Comparison of ENCODE assay signal across 9 cellular contexts in the genomic region with DNA sequence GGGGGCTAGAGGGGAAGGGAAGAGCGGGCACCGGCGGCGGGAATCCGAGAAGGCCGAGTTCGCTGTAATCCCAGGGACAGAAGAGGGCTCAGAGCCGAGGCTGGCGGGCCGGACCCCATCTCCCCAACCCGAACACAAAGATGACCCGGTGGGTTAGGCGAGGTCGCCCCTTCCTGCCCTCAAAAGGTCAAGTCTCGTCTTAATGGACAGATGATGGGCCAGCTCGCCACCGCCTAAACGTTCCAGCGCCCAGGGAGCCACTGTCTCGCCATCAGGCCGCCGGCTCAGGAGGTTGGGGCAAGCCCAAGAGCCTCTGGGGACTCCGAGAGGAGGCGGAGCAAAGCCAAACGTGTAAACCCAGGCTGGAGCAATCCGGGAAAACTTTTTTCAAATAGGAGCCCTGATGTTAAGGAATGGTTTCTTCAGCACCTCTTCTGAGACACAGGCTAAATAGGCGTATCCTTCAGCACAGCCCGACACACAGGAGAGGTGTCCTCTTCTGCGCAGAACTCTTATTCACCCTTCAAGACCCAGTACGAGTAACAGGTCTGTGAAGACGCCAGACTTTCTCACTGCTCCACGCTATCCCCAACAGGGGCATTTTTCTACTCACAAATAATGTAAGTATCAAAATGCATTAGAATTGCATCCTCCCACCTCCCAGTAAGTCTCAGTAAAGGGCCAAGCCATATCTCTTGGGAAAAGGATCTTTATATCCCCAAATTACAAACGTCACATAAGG. TPM values are rescaled to one million over a fixed set of nuclear protein-coding genes. Genes with fewer than 3 reads are reported as not detected.
DNase-seq lines count a peak whose midpoint lies in the region; ATAC-seq, FAIRE-seq and TF ChIP-seq lines count a peak whose summit lies in the region.
"Had no signal": no experiment of that assay in that cellular context is flagged by ENCODE, and none has a peak within 500 bp of the region (broad histone marks: within the 10 kb centered on the region; RNA-seq: fewer than 3 reads in every experiment).

No MANE protein-coding gene starts in this region.

- H3F3A ChIP-seq in PC-3 (ENCODE audit: low read length, unreplicated experiment) = no peaks in the 10 kb centered on the region

- no peak overlapping the region for H3K27ac Mint-ChIP-seq in central memory CD8-positive, alpha-beta T cell (ENCODE audit: low read depth)
- H3K27ac Mint-ChIP-seq: activated naive CD4-positive, alpha-beta T cell treated with anti-CD3 and anti-CD28 coated beads, Interleukin-2, amount 50 U/mL, for 72 hours had no signal

- POLR2A ChIA-PET in A549 (lab: Yijun Ruan, JAX) = no interaction called here
- POLR2A ChIA-PET in HEK293T (lab: Yijun Ruan, JAX) = interaction anchor here (1.0 to 2.1 kb wide), 6 partner anchors 8 to 50 kb away, joined by 4 to 7 read pairs (median 4); partner anchors contain the start of gene OBI1
- POLR2A ChIA-PET in PC-3 (lab: Charles Lee; ENCODE audit: unreplicated experiment) = no interaction called here

- H3K4me1 ChIP-seq in A549 (no peaks in the 10 kb centered on the region), mesodermal cell (ENCODE audit: control insufficient read depth, insufficient read depth, low read length, poor library complexity, severe bottlenecking) (peaks cover 4% of the 10 kb centered on the region), PC-3 (ENCODE audit: insufficient read depth, low read length) (no peaks in the 10 kb centered on the region)

- H3K9ac ChIP-seq in PC-3 (ENCODE audit: low read length) = no peak overlapping the region

- 30% methylated on average over 21 of the region's 33 CpGs for WGBS in A549 (ENCODE audit: missing lambda C conversion rate)
- WGBS in mesodermal cell (ENCODE audit: insufficient coverage in 2 of 2), 2 experiments = 1 to 2% methylated on average over 26 to 29 of the region's 33 CpGs

- ATAC-seq in A549 (peak; percentile 75 to 84), GM18511 (IDR thresholded peaks at IDR 0.05; ENCODE audit: unreplicated experiment) (no peak), PC-3 (no peak)
- ATAC-seq in central memory CD8-positive, alpha-beta T cell (replicated peaks; ENCODE audit: extremely low read depth, poor library complexity, severe bottlenecking) = no peak

- no peaks in the 10 kb centered on the region for H3K9me2 ChIP-seq in PC-3 (replicated peaks; ENCODE audit: low read length)

- H3K27ac ChIP-seq in A549 (peak overlapping the region; percentile 40 to 79; a peak in 5 of 6 replicates), mesodermal cell (ENCODE audit: low read depth, low read length, severe bottlenecking) (no peak overlapping the region), PC-3 (ENCODE audit: low read length) (no peak overlapping the region)

- no peak for TF ChIP-seq POLR2A in A549 (IDR thresholded peaks at IDR 0.05; ENCODE audit: low read length)

- peaks cover 5% of the 10 kb centered on the region for H3K36me3 Mint-ChIP-seq in central memory CD8-positive, alpha-beta T cell (ENCODE audit: insufficient read depth)

- BruUV-seq in PC-3 (replicated peaks; lab: Mats Ljungman, UMichigan) = no TSS peak

- no peaks in the 10 kb centered on the region for H3K79me2 ChIP-seq in PC-3 (ENCODE audit: low read length)

- H3K4me1 Mint-ChIP-seq in central memory CD8-positive, alpha-beta T cell = peaks cover 16% of the 10 kb centered on the region

- peak overlapping the region; percentile 98 for H3K4me2 ChIP-seq in A549
- no peak overlapping the region for H3K4me2 ChIP-seq in PC-3 (ENCODE audit: low read length)

- no peak overlapping the region for H2AFZ ChIP-seq in PC-3 (ENCODE audit: low read length)

- CTCF ChIA-PET in A549 (lab: Yijun Ruan, JAX) (no interaction called here), HEK293T (lab: Yijun Ruan, JAX) (interaction anchor here (0.6 kb wide), 1 partner anchor 363 kb away, joined by 3 read pairs; no protein-coding TSS in a partner anchor), PC-3 (lab: Charles Lee) (no interaction called here)

- no peaks in the 10 kb centered on the region for H4K20me1 ChIP-seq in PC-3 (ENCODE audit: low read length)

- H3K36me3 ChIP-seq in mesodermal cell (ENCODE audit: control insufficient read depth, insufficient read depth, low read length) = peaks cover 10% of the 10 kb centered on the region
- no peaks in the 10 kb centered on the region for H3K36me3 ChIP-seq in PC-3 (ENCODE audit: low read depth, low read length)

- H3K27me3 ChIP-seq in PC-3 (ENCODE audit: low read length) = no peaks in the 10 kb centered on the region

- H3K4me3 Mint-ChIP-seq in central memory CD8-positive, alpha-beta T cell = peak overlapping the region; percentile 71

- FAIRE-seq in A549 (lab: Jason Lieb, UNC) = no peak

- TF ChIP-seq RAD21 in A549 (conservative IDR thresholded peaks at IDR 0.05 in 1 of 2, IDR thresholded peaks at IDR 0.05 in 1 of 2) = no peak

- intact Hi-C loops in PC-3 (cut with micrococcal nuclease) = no loop called here

- TF ChIP-seq CTCF in A549 (IDR thresholded peaks at IDR 0.05) (no peak), PC-3 (conservative IDR thresholded peaks at IDR 0.05; ENCODE audit: low read depth, low read length) (no peak)

- H3K4me3 ChIP-seq in A549 (peak overlapping the region; percentile 62), mesodermal cell (ENCODE audit: extremely low read depth, insufficient read depth, low read length, poor library complexity, severe bottlenecking) (peak overlapping the region; percentile 35), PC-3 (ENCODE audit: low read length) (no peak overlapping the region)

- H3K9me3 Mint-ChIP-seq in central memory CD8-positive, alpha-beta T cell = no peaks in the 10 kb centered on the region

- DNase-seq in A549 (ENCODE audit: low read depth in 1 of 2, low spot score in 1 of 2) = peak; percentile 14 to 27
- DNase-seq in HEK293T (ENCODE audit: extremely low spot score) = peak; percentile 74
- no peak for DNase-seq in central memory CD8-positive, alpha-beta T cell (ENCODE audit: low spot score in 2 of 2)
- no peak for DNase-seq in NCI-H345 treated with DMSO at 0.1 percent for 48 hours (lab: John Stamatoyannopoulos, UW; ENCODE audit: unreplicated experiment)
- no peak for DNase-seq in foreskin melanocyte
- no peak for DNase-seq in PC-3

- H3K9me3 ChIP-seq in A549 (no peaks in the 10 kb centered on the region), mesodermal cell (ENCODE audit: control insufficient read depth, low read length) (no peaks in the 10 kb centered on the region), PC-3 (ENCODE audit: low read length) (no peaks in the 10 kb centered on the region)

- TF ChIP-seq EP300 in A549 (IDR thresholded peaks at IDR 0.05) = no peak

- peaks cover 61% of the 10 kb centered on the region for H3K27me3 Mint-ChIP-seq in central memory CD8-positive, alpha-beta T cell

TF ChIP-seq in A549, 52 proteins besides CTCF, POLR2A, EP300 and RAD21 (continues in another document):
- TF ChIP-seq FOSL2 (IDR thresholded peaks at IDR 0.05) = no peak
- no peak for TF ChIP-seq FOSL2 (CRISPR knock-in tag; IDR thresholded peaks at IDR 0.05)
- no peak for TF ChIP-seq POLR2AphosphoS2 (conservative IDR thresholded peaks at IDR 0.05; ENCODE audit: low read length)
- no peak for TF ChIP-seq ESRRA (IDR thresholded peaks at IDR 0.05; ENCODE audit: borderline replicate concordance, low read length)
- TF ChIP-seq HDAC2 (IDR thresholded peaks at IDR 0.05) = no peak
- no peak for TF ChIP-seq MAZ (IDR thresholded peaks at IDR 0.05; ENCODE audit: borderline replicate concordance, low read depth, low read length)
- no peak for TF ChIP-seq SMC3 (IDR thresholded peaks at IDR 0.05)
- TF ChIP-seq MAFK (IDR thresholded peaks at IDR 0.05; ENCODE audit: partially characterized antibody) = no peak
- TF ChIP-seq FOXS1 (CRISPR knock-in tag; IDR thresholded peaks at IDR 0.05) = no peak
- TF ChIP-seq FOSB (CRISPR knock-in tag; IDR thresholded peaks at IDR 0.05) = no peak
- no peak for TF ChIP-seq NPAS2 (CRISPR knock-in tag; IDR thresholded peaks at IDR 0.05; ENCODE audit: borderline replicate concordance)
- TF ChIP-seq SREBF2 (IDR thresholded peaks at IDR 0.05) = no peak

TF ChIP-seq in HEK293T, 16 proteins besides CTCF, POLR2A, EP300 and RAD21:
- TF ChIP-seq L3MBTL2 (conservative IDR thresholded peaks at IDR 0.05) = peak; percentile 41
- no peak for TF ChIP-seq ELF4 (IDR thresholded peaks at IDR 0.05)
- TF ChIP-seq SUZ12 (IDR thresholded peaks at IDR 0.05) = no peak
TF ChIP-seq in HEK293T: peak in this region for 1.

RNA-seq across cellular contexts. Expression of gene POU4F1, which starts 6.3 kb away (rescaled TPM):
- 1.2 TPM in 2 replicates for polyA plus RNA-seq in A549 (2011; rRNA removed)
- 0.36 and 0.49 TPM in 2 replicates for polyA plus RNA-seq in A549 (2012; cell fraction: cytosol; rRNA removed)
- 1.2 and 1.9 TPM in 2 replicates for polyA plus RNA-seq in A549 (2012; cell fraction: nucleus; rRNA removed)
- polyA plus RNA-seq in A549 (2017; fragmentation: RNase III; extraction: RNeasy Plus Mini Kit Qiagen cat#74134 plus additional on column Dnase treatment) = 1.4 to 1.6 TPM (median 1.5 TPM) in 3 replicates
- 0.19 and 0.25 TPM in 2 replicates for polyA minus RNA-seq in A549 (2011; rRNA and poly(A)+ RNA removed)
- polyA plus RNA-seq in mesodermal cell (2013, experiment 1 of 2) = 0.37 TPM
- 0.46 TPM for polyA plus RNA-seq in mesodermal cell (2013, experiment 2 of 2)
- not detected in 2 replicates for total RNA-seq in PC-3 (2014; rRNA removed)

RNA-seq across cellular contexts. Expression of gene OBI1, which starts 49.3 kb away (rescaled TPM):
- polyA plus RNA-seq in A549 (2011; rRNA removed) (10.6 and 13.9 TPM in 2 replicates), A549 (2017; fragmentation: RNase III; extraction: RNeasy Plus Mini Kit Qiagen cat#74134 plus additional on column Dnase treatment) (8.6 to 9.1 TPM (median 8.7 TPM) in 3 replicates)
- 1.8 TPM in 2 replicates for polyA plus RNA-seq in A549 (2012; cell fraction: cytosol; rRNA removed)
- 1.1 and 1.6 TPM in 2 replicates for polyA plus RNA-seq in A549 (2012; cell fraction: nucleus; rRNA removed)
- polyA minus RNA-seq in A549 (2011; rRNA and poly(A)+ RNA removed) = 9.3 and 11.3 TPM in 2 replicates
- 16.5 TPM for polyA plus RNA-seq in mesodermal cell (2013, experiment 1 of 2)
- polyA plus RNA-seq in mesodermal cell (2013, experiment 2 of 2) = 15.6 TPM
- 6.3 and 7.9 TPM in 2 replicates for total RNA-seq in PC-3 (2014; rRNA removed)

Comparison
In these comparisons a context has a peak if more than half of its experiments do, and no peak if none do; other contexts are left out.
1. ATAC-seq: peak in A549 (2 of 2); none in central memory CD8-positive, alpha-beta T cell (single experiment), GM18511 (single experiment) and PC-3 (single experiment).
2. DNase-seq: peak in A549 (2 of 2) and HEK293T (single experiment); none in central memory CD8-positive, alpha-beta T cell (0 of 2), NCI-H345 treated with DMSO at 0.1 percent for 48 hours (single experiment), foreskin melanocyte (single experiment) and PC-3 (single experiment).
3. H3K27ac ChIP-seq: peak in A549 (2 of 2); none in mesodermal cell (single experiment) and PC-3 (single experiment).